Comparison of ENCODE assay signal across 23 cellular contexts in genomic region chr3:182782149-182782548, GRCh38. TPM values are rescaled to one million over a fixed set of nuclear protein-coding genes. Genes with fewer than 3 reads are reported as not detected.
DNase-seq lines count a peak whose midpoint lies in the region; ATAC-seq and TF ChIP-seq lines count a peak whose summit lies in the region.
"Had no signal": no experiment of that assay in that cellular context is flagged by ENCODE, and none has a peak within 500 bp of the region (broad histone marks: within the 10 kb centered on the region; RNA-seq: fewer than 3 reads in every experiment).

No MANE protein-coding gene starts in this region.

- H3K4me1 Mint-ChIP-seq in stimulated activated naive B cell treated with anti-CD40 and anti-IgM and Interleukin-4, amounts not matched to agents 10 μg/mL and 1 μg/mL and 100 μg/mL, for 72 hours: peaks cover 0 to 10% of the 10 kb centered on the region in 2 donors
- H3K4me1 Mint-ChIP-seq: stimulated activated effector memory CD8-positive, alpha-beta T cell treated with anti-CD3 and anti-CD28 coated beads, Interleukin-12 subunit alpha, Interleukin-12 subunit beta, amount 100 ng/mL, for 72 hours had no signal

- peak overlapping the region in 1 of 2 donors; percentile 51 for H3K4me3 Mint-ChIP-seq in stimulated activated naive B cell treated with anti-CD40 and anti-IgM and Interleukin-4, amounts not matched to agents 10 μg/mL and 1 μg/mL and 100 μg/mL, for 72 hours
- H3K4me3 Mint-ChIP-seq: activated T-cell treated with anti-CD3 and anti-CD28 coated beads, Interleukin-2, amount 50 U/mL, for 24 hours; CD4-positive, alpha-beta T cell; dendritic cell treated with granulocyte-macrophage colony-stimulating factor and Interleukin-4, amounts not matched to agents 40 ng/mL and 50 ng/mL, for 4 days; stimulated activated effector memory CD8-positive, alpha-beta T cell treated with anti-CD3 and anti-CD28 coated beads, Interleukin-12 subunit alpha, Interleukin-12 subunit beta, amount 100 ng/mL, for 72 hours; T-helper 1 cell treated with Interleukin-12 subunit alpha and Interleukin-12 subunit beta and Interleukin-4 antibody, amounts not matched to agents 30 μg/mL and 1 μg/mL, for 36 hours had no signal

- ATAC-seq in GM18909 (IDR thresholded peaks at IDR 0.05; ENCODE audit: poor library complexity, unreplicated experiment) (peak; percentile 81), GM21528 (IDR thresholded peaks at IDR 0.05; ENCODE audit: low FRiP score, unreplicated experiment) (peak; percentile 49), HG03432 (IDR thresholded peaks at IDR 0.05; ENCODE audit: unreplicated experiment) (peak; percentile 70), omental fat pad (ENCODE audit: low FRiP score) (no peak)
- ATAC-seq in stimulated activated naive B cell treated with anti-CD40 and anti-IgM and Interleukin-4, amounts not matched to agents 10 μg/mL and 1 μg/mL and 100 μg/mL, for 72 hours (replicated peaks): peak; percentile 56 to 62
- ATAC-seq: lower lobe of right lung; psoas muscle; stimulated activated effector memory CD8-positive, alpha-beta T cell treated with anti-CD3 and anti-CD28 coated beads, Interleukin-12 subunit alpha, Interleukin-12 subunit beta, amount 100 ng/mL, for 72 hours had no signal

- no peak for TF ChIP-seq CTCF in omental fat pad (IDR thresholded peaks at IDR 0.05)

- H3K27me3 Mint-ChIP-seq in stimulated activated naive B cell treated with anti-CD40 and anti-IgM and Interleukin-4, amounts not matched to agents 10 μg/mL and 1 μg/mL and 100 μg/mL, for 72 hours: peaks cover 7 to 12% of the 10 kb centered on the region in 2 donors

- peaks cover 0 to 2% of the 10 kb centered on the region in 2 donors for H3K9me3 Mint-ChIP-seq in stimulated activated naive B cell treated with anti-CD40 and anti-IgM and Interleukin-4, amounts not matched to agents 10 μg/mL and 1 μg/mL and 100 μg/mL, for 72 hours
- H3K9me3 Mint-ChIP-seq: activated T-cell treated with anti-CD3 and anti-CD28 coated beads, Interleukin-2, amount 50 U/mL, for 24 hours; CD4-positive, alpha-beta T cell had no signal

- H3K36me3 Mint-ChIP-seq in stimulated activated naive B cell treated with anti-CD40 and anti-IgM and Interleukin-4, amounts not matched to agents 10 μg/mL and 1 μg/mL and 100 μg/mL, for 72 hours: no peaks in the 10 kb centered on the region
- H3K36me3 Mint-ChIP-seq: stimulated activated effector memory CD8-positive, alpha-beta T cell treated with anti-CD3 and anti-CD28 coated beads, Interleukin-12 subunit alpha, Interleukin-12 subunit beta, amount 100 ng/mL, for 72 hours had no signal

- H3K27ac Mint-ChIP-seq in stimulated activated naive B cell treated with anti-CD40 and anti-IgM and Interleukin-4, amounts not matched to agents 10 μg/mL and 1 μg/mL and 100 μg/mL, for 72 hours: no peak overlapping the region
- H3K27ac Mint-ChIP-seq: activated T-cell treated with anti-CD3 and anti-CD28 coated beads, Interleukin-2, amount 50 U/mL, for 24 hours; CD4-positive, alpha-beta T cell; dendritic cell treated with granulocyte-macrophage colony-stimulating factor and Interleukin-4, amounts not matched to agents 40 ng/mL and 50 ng/mL, for 4 days; stimulated activated effector memory CD8-positive, alpha-beta T cell treated with anti-CD3 and anti-CD28 coated beads, Interleukin-12 subunit alpha, Interleukin-12 subunit beta, amount 100 ng/mL, for 72 hours; T-helper 1 cell treated with Interleukin-12 subunit alpha and Interleukin-12 subunit beta and Interleukin-4 antibody, amounts not matched to agents 30 μg/mL and 1 μg/mL, for 36 hours had no signal

- no peak for DNase-seq in stimulated activated naive B cell treated with anti-CD40 and anti-IgM and Interleukin-4, amounts not matched to agents 10 μg/mL and 1 μg/mL and 100 μg/mL, for 72 hours
- DNase-seq in NCI-H82 treated with DMSO at 0.1 percent for 48 hours (lab: John Stamatoyannopoulos, UW; ENCODE audit: unreplicated experiment) (no peak), NCI-H524 treated with DMSO at 0.1 percent for 48 hours (lab: John Stamatoyannopoulos, UW) (no peak), omental fat pad (ENCODE audit: low spot score) (no peak)
- DNase-seq: activated CD8-positive, alpha-beta memory T cell treated with anti-CD3 and anti-CD28 coated beads for 24 hours; activated naive CD4-positive, alpha-beta T cell; activated T-cell treated with anti-CD3 and anti-CD28 coated beads, Interleukin-2, amount 50 U/mL, for 24 hours; CD4-positive, alpha-beta T cell; DMS 273 treated with DMSO at 0.1 percent for 48 hours; GOT3; kidney; lower lobe of right lung; NCI-H1105 treated with DMSO at 0.1 percent for 48 hours; NCI-H2081 treated with DMSO at 0.1 percent for 48 hours; NCI-H446; psoas muscle; stimulated activated CD4-positive, alpha-beta T cell treated with anti-CD3 and anti-CD28 coated beads, Interleukin-1b, Interleukin-23, amount 100 ng/mL, for 48 hours had no signal

RNA-seq across cellular contexts. Expression of gene ATP11B, which starts 11.2 kb away (rescaled TPM):
- total RNA-seq in omental fat pad: 100 to 1,000 TPM in 1 of 4 donors, 10 to 100 TPM in 3; 59.0 to 117 (median 75.7) TPM
